Comparison of ENCODE assay signal across 9 cellular contexts in the genomic region with DNA sequence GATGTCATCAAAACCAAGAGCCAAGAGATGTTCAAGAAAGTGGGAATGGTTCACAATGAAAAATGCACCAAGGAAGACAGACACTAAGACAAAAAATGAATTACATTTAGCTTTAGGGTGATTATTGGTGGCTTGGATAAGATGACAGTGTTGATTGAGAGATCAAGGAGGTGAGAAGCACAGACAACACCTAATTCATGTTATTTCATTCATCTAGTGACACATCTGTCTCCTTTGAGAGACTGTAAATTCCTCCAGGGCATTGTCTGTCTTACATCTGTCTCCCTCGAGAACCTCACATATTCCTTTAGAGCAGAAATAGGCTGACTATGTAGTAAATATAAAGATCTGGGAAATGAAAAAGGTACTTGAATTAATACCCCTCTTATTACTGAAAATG.
"Had no signal": no experiment of that assay in that cellular context is flagged by ENCODE, and none has a peak within 500 bp of the region (broad histone marks: within the 10 kb centered on the region; RNA-seq: fewer than 3 reads in every experiment).

No MANE protein-coding gene starts in this region.

- H3K4me3 Mint-ChIP-seq: H9, IgD-negative memory B cell had no signal

- H3K36me3 Mint-ChIP-seq: IgD-negative memory B cell had no signal

- DNase-seq: GM23248, H9, HCEC 1CT, KBM-7 had no signal

- H3K27ac ChIP-seq: GM23248, KMS-11 had no signal

- H3K27ac Mint-ChIP-seq: H9, IgD-negative memory B cell had no signal

- H2AFZ ChIP-seq: GM23248 had no signal

- H3K4me3 ChIP-seq: GM23248 had no signal

- H3K4me1 Mint-ChIP-seq: H9, IgD-negative memory B cell had no signal

- H3K27me3 Mint-ChIP-seq: IgD-negative memory B cell had no signal

- H3K9ac ChIP-seq: GM23248, KMS-11 had no signal

- H3K4me2 ChIP-seq: KMS-11 had no signal

- FAIRE-seq: H1, H54, HTR-8/SVneo had no signal
